In genomic region chr1:31683997-31684396, GRCh38 we compare ENCODE assay signal across 10 cellular contexts. TPM values are rescaled to one million over a fixed set of nuclear protein-coding genes. Genes with fewer than 3 reads are reported as not detected.
DNase-seq lines count a peak whose midpoint lies in the region; ATAC-seq and TF ChIP-seq lines count a peak whose summit lies in the region.
"Had no signal": no experiment of that assay in that cellular context is flagged by ENCODE, and none has a peak within 500 bp of the region (broad histone marks: within the 10 kb centered on the region; RNA-seq: fewer than 3 reads in every experiment).

No MANE protein-coding gene starts in this region.

- ATAC-seq in natural killer cell = peak in 1 of 3 donors; percentile 50
- no peak for ATAC-seq in HG02759 (IDR thresholded peaks at IDR 0.05; ENCODE audit: unreplicated experiment)

- H3K27me3 Mint-ChIP-seq in chondrocyte (ENCODE audit: low read depth) (no peaks in the 10 kb centered on the region), natural killer cell (ENCODE audit: low read depth in 2 of 2) (peaks cover 0 to 8% of the 10 kb centered on the region in 2 donors)

- intact Hi-C loops in natural killer cell (cut with micrococcal nuclease) = no loop called here

- H3K4me3 Mint-ChIP-seq in chondrocyte (ENCODE audit: unreplicated experiment) (no peak overlapping the region), natural killer cell (no peak overlapping the region)
- H3K4me3 Mint-ChIP-seq: mesothelial cell of epicardium had no signal

- H3K9me3 Mint-ChIP-seq in chondrocyte (ENCODE audit: low read depth) (no peaks in the 10 kb centered on the region), natural killer cell (no peaks in the 10 kb centered on the region)
- H3K9me3 Mint-ChIP-seq: mesothelial cell of epicardium had no signal

- peaks cover 25% of the 10 kb centered on the region for H3K4me1 Mint-ChIP-seq in chondrocyte (ENCODE audit: low read depth)
- H3K4me1 Mint-ChIP-seq in natural killer cell = peaks cover 0 to 11% of the 10 kb centered on the region in 2 donors

- TF ChIP-seq CTCF in chondrocyte (IDR thresholded peaks at IDR 0.05) (peak; percentile 61), natural killer cell (IDR thresholded peaks at IDR 0.05) (peak; percentile 26)

- TF ChIP-seq RAD21 in Ishikawa (IDR thresholded peaks at IDR 0.05; ENCODE audit: low read depth) = peak; percentile 47; the same call in 1 of the 2 replicates

- DNase-seq in DMS53 (lab: John Stamatoyannopoulos, UW) = peak; percentile 72
- no peak for DNase-seq in chondrocyte (ENCODE audit: low spot score)
- no peak for DNase-seq in natural killer cell
- DNase-seq in NCI-H187 treated with DMSO at 0.1 percent for 48 hours (lab: John Stamatoyannopoulos, UW) = no peak
- no peak for DNase-seq in NCI-H1436 treated with DMSO at 0.1 percent for 48 hours (lab: John Stamatoyannopoulos, UW)
- no peak for DNase-seq in ureter (ENCODE audit: low spot score)
- DNase-seq: effector CD4-positive, alpha-beta T cell had no signal

- no peak for TF ChIP-seq EP300 in Ishikawa (IDR thresholded peaks at IDR 0.05; ENCODE audit: borderline replicate concordance)

- H3K36me3 Mint-ChIP-seq in chondrocyte (ENCODE audit: low read depth) = peaks cover 38% of the 10 kb centered on the region
- no peaks in the 10 kb centered on the region for H3K36me3 Mint-ChIP-seq in natural killer cell

- H3K27ac Mint-ChIP-seq in chondrocyte (ENCODE audit: unreplicated experiment) = no peak overlapping the region
- no peak overlapping the region for H3K27ac Mint-ChIP-seq in natural killer cell

TF ChIP-seq in Ishikawa, 13 proteins besides CTCF, POLR2A, EP300 and RAD21:
- TF ChIP-seq CREB1 (IDR thresholded peaks at IDR 0.05; ENCODE audit: low read depth) (no peak), TAF1 (IDR thresholded peaks at IDR 0.05; ENCODE audit: low read depth) (no peak), CEBPB (IDR thresholded peaks at IDR 0.05) (no peak), EGR1 (IDR thresholded peaks at IDR 0.05) (no peak), USF1 (IDR thresholded peaks at IDR 0.05) (no peak), FOXM1 (IDR thresholded peaks at IDR 0.05; ENCODE audit: borderline replicate concordance, low read depth) (no peak), NFIC (IDR thresholded peaks at IDR 0.05) (no peak), YY1 (IDR thresholded peaks at IDR 0.05; ENCODE audit: low read depth) (no peak), REST (IDR thresholded peaks at IDR 0.05; ENCODE audit: low read depth) (no peak), ZBTB7A (IDR thresholded peaks at IDR 0.05; ENCODE audit: low read depth) (no peak), TCF12 (IDR thresholded peaks at IDR 0.05; ENCODE audit: low read depth) (no peak)
TF ChIP-seq in Ishikawa: peak in this region for 0.

RNA-seq across cellular contexts. Expression of gene COL16A1, which starts 19.8 kb away (rescaled TPM):
- total RNA-seq in chondrocyte (230 to 272 TPM (median 262 TPM) in 3 replicates), natural killer cell (under 1 TPM in 1 of 3 donors, not detected in 2; 0.14 TPM), ureter (110 TPM)

RNA-seq across cellular contexts. Expression of gene PEF1, which starts 39.3 kb away (rescaled TPM):
- total RNA-seq in chondrocyte = 48.6 to 53.0 TPM (median 52.0 TPM) in 3 replicates
- 10 to 100 TPM; 48.9 to 62.8 (median 49.9) TPM for total RNA-seq in natural killer cell
- total RNA-seq in ureter = 76.9 TPM

Comparison
In these comparisons a context has a peak if more than half of its experiments do, and no peak if none do; other contexts are left out.
1. RNA of gene COL16A1, which starts 19.8 kb away (total RNA-seq): 230 to 272 TPM in chondrocyte and 110 TPM in ureter (single experiment); 0.14 TPM in natural killer cell; every median in the first group is over 10 times any median in the second.